Comparison of ENCODE assay signal across 29 cellular contexts in genomic region chr3:112530573-112530972, GRCh38. TPM values are rescaled to one million over a fixed set of nuclear protein-coding genes. Genes with fewer than 3 reads are reported as not detected.
"Had no signal": no experiment of that assay in that cellular context is flagged by ENCODE, and none has a peak within 500 bp of the region (broad histone marks: within the 10 kb centered on the region; RNA-seq: fewer than 3 reads in every experiment).

No MANE protein-coding gene starts in this region.

- H3K4me3 ChIP-seq: dorsolateral prefrontal cortex, esophagus squamous epithelium, gastrocnemius medialis, lower lobe of right lung, prostate gland, right atrium auricular region, smooth muscle cell, stomach, thyroid gland, vagina had no signal

- H3K27ac ChIP-seq: dorsolateral prefrontal cortex, esophagus squamous epithelium, gastrocnemius medialis, lower lobe of right lung, prostate gland, right atrium auricular region, stomach, thyroid gland, vagina had no signal

- DNase-seq: dorsolateral prefrontal cortex; effector CD8-positive, alpha-beta T cell; endodermal cell; esophagus squamous epithelium; gastrocnemius medialis; head of caudate nucleus; islet precursor cell; kidney glomerular epithelial cell; left colon; left ventricle myocardium superior; lower lobe of right lung; nephron progenitor cell; nucleus accumbens; stimulated activated CD4-positive, alpha-beta T cell treated with anti-CD3 and anti-CD28 coated beads, Interleukin-12 subunit alpha, Interleukin-12 subunit beta, amount 100 ng/mL, for 4 hours; stimulated activated CD4-positive, alpha-beta T cell treated with anti-CD3 and anti-CD28 coated beads, Interleukin-1b, Interleukin-23, amount 100 ng/mL, for 48 hours; stimulated activated CD4-positive, alpha-beta T cell treated with anti-CD3 and anti-CD28 coated beads, Interleukin-4, amount 100 ng/mL, for 1 hour; stimulated activated naive CD4-positive, alpha-beta T cell treated with Interleukin-2 at 50 U/mL for 16 hours; stomach; thyroid gland had no signal

- H3K36me3 ChIP-seq: prostate gland had no signal

- H3K27me3 ChIP-seq: dorsolateral prefrontal cortex, esophagus squamous epithelium, gastrocnemius medialis, right atrium auricular region, stomach, thyroid gland, vagina had no signal

- ATAC-seq: gastrocnemius medialis; left colon; left ventricle myocardium superior; lower lobe of right lung; naive thymus-derived CD8-positive, alpha-beta T cell; stimulated activated effector memory CD8-positive, alpha-beta T cell treated with anti-CD3 and anti-CD28 coated beads, Interleukin-12 subunit alpha, Interleukin-12 subunit beta, amount 100 ng/mL, for 72 hours had no signal

- H3K4me1 ChIP-seq: esophagus squamous epithelium, gastrocnemius medialis, lower lobe of right lung, prostate gland, right atrium auricular region, stomach, thyroid gland, vagina had no signal

- H3K4me2 ChIP-seq: smooth muscle cell had no signal

- H3K9me3 ChIP-seq: esophagus squamous epithelium, gastrocnemius medialis, lower lobe of right lung, prostate gland, right atrium auricular region, stomach, thyroid gland, vagina had no signal

RNA-seq across cellular contexts. Expression of gene BTLA, which starts 31.3 kb away (rescaled TPM):
- total RNA-seq: endodermal cell, endothelial cell of umbilical vein, gastrocnemius medialis, glomerular endothelial cell, left ventricle myocardium superior, myocyte, osteocyte, right atrium auricular region, smooth muscle cell had no signal
- polyA plus RNA-seq: endothelial cell of umbilical vein, smooth muscle cell had no signal
